15 cellular contexts compared by ENCODE assay signal in the genomic region with DNA sequence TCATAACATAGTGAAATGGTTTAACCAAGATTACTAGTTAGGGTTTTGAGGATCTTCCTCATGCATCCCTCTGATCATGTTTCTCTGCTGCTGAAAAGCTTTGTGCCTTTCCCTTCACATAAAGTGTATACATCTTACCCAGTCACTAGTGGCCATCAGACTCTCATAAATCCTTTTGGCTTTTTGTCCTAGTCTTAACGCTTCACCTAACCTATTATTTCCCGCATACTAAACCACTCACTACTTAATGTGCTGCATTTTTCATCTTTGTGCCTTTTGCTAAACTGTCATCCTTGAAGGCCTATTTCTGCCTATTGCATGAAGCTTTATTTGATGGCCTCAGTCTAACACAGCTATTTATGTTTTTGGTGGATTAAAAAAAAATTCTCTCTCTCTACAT.
"Had no signal": no experiment of that assay in that cellular context is flagged by ENCODE, and none has a peak within 500 bp of the region (broad histone marks: within the 10 kb centered on the region; RNA-seq: fewer than 3 reads in every experiment).

No MANE protein-coding gene starts in this region.

- H3K36me3 Mint-ChIP-seq: activated naive CD8-positive, alpha-beta T cell; natural killer cell; type B pancreatic cell had no signal

- H3K27me3 ChIP-seq: esophagus muscularis mucosa had no signal

- H3K4me1 Mint-ChIP-seq: activated CD4-positive, alpha-beta memory T cell treated with anti-CD3 and anti-CD28 coated beads, Interleukin-2, amount 10 ng/mL, durations not matched to agents 7 days and 5 days; natural killer cell had no signal

- H3K4me1 ChIP-seq: esophagus muscularis mucosa had no signal

- DNase-seq: activated CD4-positive, alpha-beta memory T cell treated with anti-CD3 and anti-CD28 coated beads, Interleukin-2, amount 10 ng/mL, durations not matched to agents 7 days and 5 days; activated gamma-delta T cell; activated T-cell treated with anti-CD3 and anti-CD28 coated beads, Interleukin-2, amount 50 U/mL, for 48 hours; amygdala; dermis blood vessel endothelial cell; foreskin fibroblast; left colon; natural killer cell; stimulated activated CD4-positive, alpha-beta T cell treated with anti-CD3 and anti-CD28 coated beads, Interleukin-12 subunit alpha, Interleukin-12 subunit beta, amount 100 ng/mL, for 4 hours; stimulated activated CD4-positive, alpha-beta T cell treated with anti-CD3 and anti-CD28 coated beads, Interleukin-2, amount 100 ng/mL, for 48 hours; stimulated activated naive CD4-positive, alpha-beta T cell treated with Interleukin-2 at 50 U/mL for 16 hours; T-helper 9 cell had no signal

- H3K4me3 Mint-ChIP-seq: activated CD4-positive, alpha-beta memory T cell treated with anti-CD3 and anti-CD28 coated beads, Interleukin-2, amount 10 ng/mL, durations not matched to agents 7 days and 5 days; activated naive CD8-positive, alpha-beta T cell; natural killer cell; type B pancreatic cell had no signal

- H3K27ac ChIP-seq: esophagus muscularis mucosa had no signal

- H3K4me3 ChIP-seq: esophagus muscularis mucosa had no signal

- ATAC-seq: left colon, natural killer cell had no signal

- H3K9me3 ChIP-seq: esophagus muscularis mucosa had no signal

- H3K9me3 Mint-ChIP-seq: activated CD4-positive, alpha-beta memory T cell treated with anti-CD3 and anti-CD28 coated beads, Interleukin-2, amount 10 ng/mL, durations not matched to agents 7 days and 5 days; type B pancreatic cell had no signal

- H3K36me3 ChIP-seq: esophagus muscularis mucosa had no signal

- H3K27me3 Mint-ChIP-seq: activated CD4-positive, alpha-beta memory T cell treated with anti-CD3 and anti-CD28 coated beads, Interleukin-2, amount 10 ng/mL, durations not matched to agents 7 days and 5 days; activated naive CD8-positive, alpha-beta T cell; type B pancreatic cell had no signal

- H3K27ac Mint-ChIP-seq: activated CD4-positive, alpha-beta memory T cell treated with anti-CD3 and anti-CD28 coated beads, Interleukin-2, amount 10 ng/mL, durations not matched to agents 7 days and 5 days; activated naive CD8-positive, alpha-beta T cell; natural killer cell; type B pancreatic cell had no signal
